In genomic region chr10:101817542-101818118, GRCh38 we compare ENCODE assay signal across 2 cellular contexts.
TF ChIP-seq lines count a peak whose summit lies in the region.

No MANE protein-coding gene starts in this region.

TF ChIP-seq in A549, 52 proteins besides CTCF, POLR2A, EP300 and RAD21:
- TF ChIP-seq JUN (IDR thresholded peaks at IDR 0.05) (0 out of 5 replicates have a peak, but pooled peaks of 1 of the 2 experiments have one; percentile 6), KDM5A (IDR thresholded peaks at IDR 0.05) (no peak; the same call in 1 of the 2 replicates), TP53 (CRISPR knock-in tag; IDR thresholded peaks at IDR 0.05) (0 out of 2 replicates have a peak, but pooled peaks have one; percentile 24)

TF ChIP-seq in Ishikawa, 13 proteins besides CTCF, POLR2A, EP300 and RAD21:
- TF ChIP-seq ZBTB7A (IDR thresholded peaks at IDR 0.05; ENCODE audit: low read depth) (peak; percentile 56; the same call in 1 of the 2 replicates), YY1 (IDR thresholded peaks at IDR 0.05; ENCODE audit: low read depth) (no peak), USF1 (IDR thresholded peaks at IDR 0.05) (no peak), NFIC (IDR thresholded peaks at IDR 0.05) (peak; percentile 86), TAF1 (IDR thresholded peaks at IDR 0.05; ENCODE audit: low read depth) (no peak), CEBPB (IDR thresholded peaks at IDR 0.05) (no peak), EGR1 (IDR thresholded peaks at IDR 0.05) (no peak), FOXM1 (IDR thresholded peaks at IDR 0.05; ENCODE audit: borderline replicate concordance, low read depth) (no peak), CREB1 (IDR thresholded peaks at IDR 0.05; ENCODE audit: low read depth) (0 out of 2 replicates have a peak, but pooled peaks have one; percentile 20), TCF12 (IDR thresholded peaks at IDR 0.05; ENCODE audit: low read depth) (no peak), REST (IDR thresholded peaks at IDR 0.05; ENCODE audit: low read depth) (no peak), TEAD4 (IDR thresholded peaks at IDR 0.05) (peak; percentile 32; the same call in 1 of the 2 replicates), MAX (IDR thresholded peaks at IDR 0.05) (no peak; the same call in 1 of the 2 replicates)
